Comparison of ENCODE assay signal across 23 cellular contexts in genomic region chr22:19864538-19865106, GRCh38. TPM values are rescaled to one million over a fixed set of nuclear protein-coding genes. Genes with fewer than 3 reads are reported as not detected.
A peak's percentile ranks its signal among the peaks of the same experiment; 100 is the strongest.
DNase-seq lines count a peak whose midpoint lies in the region; ATAC-seq, FAIRE-seq and TF ChIP-seq lines count a peak whose summit lies in the region.
"Had no signal": no experiment of that assay in that cellular context is flagged by ENCODE, and none has a peak within 500 bp of the region (broad histone marks: within the 10 kb centered on the region; RNA-seq: fewer than 3 reads in every experiment).

No MANE protein-coding gene starts in this region.

- FAIRE-seq in G401.6 (lab: Jason Lieb, UNC) (peak; percentile 59), astrocyte (lab: Jason Lieb, UNC) (peak; percentile 41)
- FAIRE-seq: A549, GM12878, GM19239, H1 had no signal

- no peak overlapping the region for H3K9ac ChIP-seq in astrocyte (ENCODE audit: low read length)
- H3K9ac ChIP-seq: GM23248 had no signal

- intact Hi-C loops in right cardiac atrium (cut with DNase I) = no loop called here

- WGBS in right cardiac atrium = 84% methylated on average over 5 of the region's 5 CpGs

- H3K9me3 ChIP-seq in T-helper 17 cell (ENCODE audit: control insufficient read depth, low read length, poor library complexity, severe bottlenecking) (no peaks in the 10 kb centered on the region), astrocyte (ENCODE audit: insufficient read depth, low read depth, low read length) (no peaks in the 10 kb centered on the region), right cardiac atrium (ENCODE audit: control insufficient read depth, low read length) (no peaks in the 10 kb centered on the region)
- H3K9me3 ChIP-seq: A549 had no signal

- H3K9me3 Mint-ChIP-seq in astrocyte (ENCODE audit: unreplicated experiment) = no peaks in the 10 kb centered on the region
- no peaks in the 10 kb centered on the region for H3K9me3 Mint-ChIP-seq in activated T-cell treated with anti-CD3 and anti-CD28 coated beads, Interleukin-2, amount 50 U/mL, for 24 hours
- H3K9me3 Mint-ChIP-seq: CD4-positive, alpha-beta memory T cell had no signal

- H3K27ac Mint-ChIP-seq in T-helper 17 cell = peak overlapping the region; percentile 54
- H3K27ac Mint-ChIP-seq in astrocyte (ENCODE audit: unreplicated experiment) = peak overlapping the region; percentile 37
- H3K27ac Mint-ChIP-seq in activated T-cell treated with anti-CD3 and anti-CD28 coated beads, Interleukin-2, amount 50 U/mL, for 24 hours = no peak overlapping the region

- peaks cover 9% of the 10 kb centered on the region for H3K4me1 Mint-ChIP-seq in T-helper 17 cell
- H3K4me1 Mint-ChIP-seq in astrocyte (ENCODE audit: low read depth, unreplicated experiment) = peaks cover 14% of the 10 kb centered on the region
- H3K4me1 Mint-ChIP-seq in activated T-cell treated with anti-CD3 and anti-CD28 coated beads, Interleukin-2, amount 50 U/mL, for 24 hours (ENCODE audit: low read depth) = peaks cover 7% of the 10 kb centered on the region

- H3K36me3 Mint-ChIP-seq in T-helper 17 cell (ENCODE audit: low read depth) = no peaks in the 10 kb centered on the region
- H3K36me3 Mint-ChIP-seq in astrocyte (ENCODE audit: low read depth, unreplicated experiment) = peaks cover 3% of the 10 kb centered on the region
- peaks cover 5% of the 10 kb centered on the region for H3K36me3 Mint-ChIP-seq in activated T-cell treated with anti-CD3 and anti-CD28 coated beads, Interleukin-2, amount 50 U/mL, for 24 hours (ENCODE audit: low read depth)

- no peak overlapping the region for H3K4me2 ChIP-seq in astrocyte (ENCODE audit: low read length)
- H3K4me2 ChIP-seq: A549 had no signal

- H3K36me3 ChIP-seq in astrocyte (ENCODE audit: insufficient read depth, low read length) = no peaks in the 10 kb centered on the region

- H3K79me2 ChIP-seq in astrocyte (ENCODE audit: insufficient read depth, low read length) = no peaks in the 10 kb centered on the region

- H3K27me3 Mint-ChIP-seq in T-helper 17 cell = no peaks in the 10 kb centered on the region
- no peaks in the 10 kb centered on the region for H3K27me3 Mint-ChIP-seq in astrocyte (ENCODE audit: low read depth, unreplicated experiment)
- no peaks in the 10 kb centered on the region for H3K27me3 Mint-ChIP-seq in activated T-cell treated with anti-CD3 and anti-CD28 coated beads, Interleukin-2, amount 50 U/mL, for 24 hours
- H3K27me3 Mint-ChIP-seq: CD4-positive, alpha-beta memory T cell had no signal

- H3K4me3 ChIP-seq in astrocyte (ENCODE audit: insufficient read depth, low read depth, low read length) = no peak overlapping the region
- no peak overlapping the region for H3K4me3 ChIP-seq in fibroblast of pulmonary artery (replicated peaks; ENCODE audit: low read depth, low read length)
- H3K4me3 ChIP-seq in right cardiac atrium (ENCODE audit: low read length) = no peak overlapping the region
- H3K4me3 ChIP-seq: A549, GM12878, GM23248 had no signal

- no peak overlapping the region for H3K4me3 Mint-ChIP-seq in T-helper 17 cell
- no peak overlapping the region for H3K4me3 Mint-ChIP-seq in astrocyte (ENCODE audit: unreplicated experiment)
- no peak overlapping the region for H3K4me3 Mint-ChIP-seq in activated T-cell treated with anti-CD3 and anti-CD28 coated beads, Interleukin-2, amount 50 U/mL, for 24 hours
- H3K4me3 Mint-ChIP-seq: CD4-positive, alpha-beta memory T cell had no signal

- TF ChIP-seq CTCF in astrocyte (IDR thresholded peaks at IDR 0.05; ENCODE audit: insufficient read depth, low read depth, low read length) (no peak), fibroblast of pulmonary artery (IDR thresholded peaks at IDR 0.05; ENCODE audit: low read length, missing control alignments) (no peak)

- no peak overlapping the region for H2AFZ ChIP-seq in astrocyte (ENCODE audit: low read depth, low read length)
- H2AFZ ChIP-seq: GM23248 had no signal

- H3K27me3 ChIP-seq in astrocyte (ENCODE audit: insufficient read depth, low read length) (no peaks in the 10 kb centered on the region), right cardiac atrium (ENCODE audit: control insufficient read depth, insufficient read depth) (no peaks in the 10 kb centered on the region)

- no peaks in the 10 kb centered on the region for H4K20me1 ChIP-seq in astrocyte (ENCODE audit: insufficient read depth, low read length)

- no peak overlapping the region for H3K27ac ChIP-seq in astrocyte (ENCODE audit: low read depth, low read length)
- no peak overlapping the region for H3K27ac ChIP-seq in right cardiac atrium (ENCODE audit: low read length)
- H3K27ac ChIP-seq: A549, GM23248 had no signal

- no peak for ATAC-seq in T-helper 17 cell
- ATAC-seq in HG02973 (IDR thresholded peaks at IDR 0.05; ENCODE audit: unreplicated experiment) = no peak
- no peak for ATAC-seq in right cardiac atrium
- ATAC-seq: A549, GM12878 had no signal

- DNase-seq in T-helper 17 cell (no peak), astrocyte (ENCODE audit: low read depth) (no peak), fibroblast of pulmonary artery (ENCODE audit: low read depth) (peak; percentile 40), NCI-H226 (no peak), right cardiac atrium (no peak)
- DNase-seq in activated T-cell treated with anti-CD3 and anti-CD28 coated beads, Interleukin-2, amount 50 U/mL, for 24 hours = no peak
- DNase-seq: 8988T; ACHN; C1 segment of cervical spinal cord; Calu3; CD4-positive, alpha-beta memory T cell; COR-L47; DMS53; DMS79 treated with DMSO at 0.1 percent for 48 hours; GM23248; H7; HCEC 1CT had no signal

- H3K4me1 ChIP-seq in astrocyte (ENCODE audit: insufficient read depth, low read length) (no peaks in the 10 kb centered on the region), right cardiac atrium (ENCODE audit: control insufficient read depth, insufficient read depth, low read length) (no peaks in the 10 kb centered on the region)
- H3K4me1 ChIP-seq: A549 had no signal

RNA-seq across cellular contexts. Expression of gene GNB1L, which starts 9.9 kb away (rescaled TPM):
- 1 to 10 TPM; 5.0 to 6.2 TPM for total RNA-seq in T-helper 17 cell
- total RNA-seq in astrocyte = 10.4 and 14.3 TPM in 2 replicates
- 1 to 10 TPM; 2.8 to 4.9 (median 4.0) TPM for total RNA-seq in right cardiac atrium
- 2.1 TPM for polyA plus RNA-seq in right cardiac atrium

RNA-seq across cellular contexts. Expression of gene RTL10, which starts 9.9 kb away (rescaled TPM):
- total RNA-seq in T-helper 17 cell (10 to 100 TPM; 12.4 to 13.1 TPM), astrocyte (33.6 and 43.0 TPM in 2 replicates), right cardiac atrium (1 to 10 TPM; 6.8 to 9.9 (median 8.8) TPM)
- polyA plus RNA-seq in right cardiac atrium = 5.8 TPM
